Comparison of ENCODE assay signal across 16 cellular contexts in the genomic region with DNA sequence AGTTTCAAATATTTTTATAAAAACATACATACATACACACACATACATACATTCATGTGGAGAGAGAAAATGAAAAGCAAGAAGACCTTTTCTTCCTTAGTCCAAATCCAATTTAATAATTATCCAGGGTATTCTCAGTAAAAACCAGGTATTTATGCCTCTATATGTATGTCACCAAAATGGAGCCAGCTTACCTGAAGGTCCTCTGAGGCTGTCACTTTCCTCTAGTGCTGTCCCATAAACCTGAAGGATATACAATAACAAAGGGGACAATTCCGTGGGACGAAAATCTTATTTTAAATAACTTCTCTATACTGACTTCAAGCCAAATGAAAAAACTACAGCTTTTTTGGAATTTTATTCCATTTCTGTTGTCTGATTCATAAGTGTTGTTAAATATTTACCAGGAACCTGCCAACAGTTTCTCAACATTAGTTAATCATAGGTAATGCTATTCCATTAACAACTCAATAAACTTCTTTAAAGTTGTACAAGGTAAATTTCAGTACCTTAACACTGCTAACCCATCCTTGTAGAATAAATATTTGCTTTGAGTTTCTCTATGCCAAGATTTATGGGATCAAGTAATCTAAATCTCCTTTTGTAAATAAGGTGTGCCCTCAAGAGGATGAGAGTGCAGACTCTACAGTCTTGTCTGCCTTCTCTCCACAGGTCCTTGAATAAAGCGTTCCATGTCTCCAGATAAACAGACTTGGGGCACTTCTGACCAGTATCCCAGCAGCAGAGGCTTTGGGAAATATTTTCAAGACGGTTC.
DNase-seq lines count a peak whose midpoint lies in the region; TF ChIP-seq lines count a peak whose summit lies in the region.
"Had no signal": no experiment of that assay in that cellular context is flagged by ENCODE, and none has a peak within 500 bp of the region (broad histone marks: within the 10 kb centered on the region; RNA-seq: fewer than 3 reads in every experiment).

No MANE protein-coding gene starts in this region.

- H3K4me1 ChIP-seq in hepatocyte (ENCODE audit: insufficient read depth) (peaks cover 28% of the 10 kb centered on the region), sigmoid colon (peaks cover 0 to 40% (median 29%) of the 10 kb centered on the region in 4 donors)

- H3K4me3 ChIP-seq in hepatocyte (peak overlapping the region; percentile 5), sigmoid colon (no peak overlapping the region), WERI-Rb-1 (ENCODE audit: low read depth, low read length) (no peak overlapping the region)
- H3K4me3 ChIP-seq: BLaER1 had no signal

- no peaks in the 10 kb centered on the region for H3K9me2 ChIP-seq in hepatocyte (replicated peaks; ENCODE audit: insufficient read depth)

- H3K79me2 ChIP-seq in hepatocyte, result peaks cover 25% of the 10 kb centered on the region

- TF ChIP-seq EP300 in sigmoid colon (IDR thresholded peaks at IDR 0.05), result no peak

- TF ChIP-seq CTCF in hepatocyte (IDR thresholded peaks at IDR 0.05; ENCODE audit: poor library complexity) (no peak), sigmoid colon (IDR thresholded peaks at IDR 0.05) (no peak), WERI-Rb-1 (IDR thresholded peaks at IDR 0.05; ENCODE audit: low read depth, low read length) (no peak)

- H3K9me3 ChIP-seq in hepatocyte (ENCODE audit: low read depth) (no peaks in the 10 kb centered on the region), sigmoid colon (no peaks in the 10 kb centered on the region), WERI-Rb-1 (ENCODE audit: severe bottlenecking) (no peaks in the 10 kb centered on the region)

- H2AFZ ChIP-seq in hepatocyte, result no peak overlapping the region

- intact Hi-C loops in sigmoid colon (cut with DNase I), result no loop called here

- WGBS in hepatocyte (ENCODE audit: low lambda C conversion rate, missing lambda C conversion rate), result 30% methylated on average over 4 of the region's 4 CpGs
- WGBS in sigmoid colon, 2 donors, result 12 to 60% methylated on average over 4 of the region's 4 CpGs

- TF ChIP-seq POLR2A in sigmoid colon (IDR thresholded peaks at IDR 0.05), result no peak

- H3K27ac ChIP-seq in hepatocyte (peak overlapping the region; percentile 85), sigmoid colon (peak overlapping the region in 3 of 4 donors; percentile 9 to 60 (median 31)), WERI-Rb-1 (no peak overlapping the region)
- H3K27ac ChIP-seq: BLaER1 had no signal

- peak overlapping the region; percentile 68 for H3K4me2 ChIP-seq in hepatocyte

- DNase-seq in DMS153 (lab: John Stamatoyannopoulos, UW) (peak; percentile 33), NCI-H69 (lab: John Stamatoyannopoulos, UW) (peak; percentile 55), hepatocyte (ENCODE audit: low spot score) (peak; percentile 40), sigmoid colon (no peak), NCI-H226 (no peak), WERI-Rb-1 (no peak), SKM-1 (lab: John Stamatoyannopoulos, UW; ENCODE audit: unreplicated experiment) (no peak)
- DNase-seq in central memory CD4-positive, alpha-beta T cell, result no peak
- DNase-seq: activated CD4-positive, alpha-beta T cell treated with anti-CD3 and anti-CD28 coated beads, Interleukin-2, amount 50 U/mL, for 48 hours; aorta; EL; KG1; NCI-H1694 treated with DMSO at 0.1 percent for 48 hours; posterior cingulate gyrus; T-helper 9 cell had no signal

- H3K36me3 ChIP-seq in hepatocyte (replicated peaks; ENCODE audit: insufficient read depth, low read depth) (no peaks in the 10 kb centered on the region), sigmoid colon (no peaks in the 10 kb centered on the region), WERI-Rb-1 (no peaks in the 10 kb centered on the region)
- H3K36me3 ChIP-seq: BLaER1 had no signal

- H4K20me1 ChIP-seq in hepatocyte (ENCODE audit: insufficient read depth, poor library complexity, severe bottlenecking), result no peaks in the 10 kb centered on the region
- H4K20me1 ChIP-seq: BLaER1 had no signal

- no peaks in the 10 kb centered on the region for H3K27me3 ChIP-seq in hepatocyte
- H3K27me3 ChIP-seq in sigmoid colon, result no peaks in the 10 kb centered on the region
- no peaks in the 10 kb centered on the region for H3K27me3 ChIP-seq in WERI-Rb-1 (ENCODE audit: insufficient read depth, low read depth, severe bottlenecking)
- H3K27me3 ChIP-seq: BLaER1 had no signal

Comparison
In these comparisons a context has a peak if more than half of its experiments do, and no peak if none do; other contexts are left out.
1. DNase-seq: peak in DMS153 (single experiment), NCI-H69 (single experiment) and hepatocyte (single experiment); none in sigmoid colon (single experiment), NCI-H226 (single experiment), WERI-Rb-1 (single experiment), central memory CD4-positive, alpha-beta T cell (single experiment) and SKM-1 (single experiment).